In genomic region chr9:32136700-32137339, GRCh38 we compare ENCODE assay signal across 1 cellular context.
A peak's percentile ranks its signal among the peaks of the same experiment; 100 is the strongest.
TF ChIP-seq lines count a peak whose summit lies in the region.

No MANE protein-coding gene starts in this region.

TF ChIP-seq in HepG2, 621 proteins besides CTCF, POLR2A, EP300 and RAD21 (continued from another document and continues in another):
- TF ChIP-seq, protein P1, sequence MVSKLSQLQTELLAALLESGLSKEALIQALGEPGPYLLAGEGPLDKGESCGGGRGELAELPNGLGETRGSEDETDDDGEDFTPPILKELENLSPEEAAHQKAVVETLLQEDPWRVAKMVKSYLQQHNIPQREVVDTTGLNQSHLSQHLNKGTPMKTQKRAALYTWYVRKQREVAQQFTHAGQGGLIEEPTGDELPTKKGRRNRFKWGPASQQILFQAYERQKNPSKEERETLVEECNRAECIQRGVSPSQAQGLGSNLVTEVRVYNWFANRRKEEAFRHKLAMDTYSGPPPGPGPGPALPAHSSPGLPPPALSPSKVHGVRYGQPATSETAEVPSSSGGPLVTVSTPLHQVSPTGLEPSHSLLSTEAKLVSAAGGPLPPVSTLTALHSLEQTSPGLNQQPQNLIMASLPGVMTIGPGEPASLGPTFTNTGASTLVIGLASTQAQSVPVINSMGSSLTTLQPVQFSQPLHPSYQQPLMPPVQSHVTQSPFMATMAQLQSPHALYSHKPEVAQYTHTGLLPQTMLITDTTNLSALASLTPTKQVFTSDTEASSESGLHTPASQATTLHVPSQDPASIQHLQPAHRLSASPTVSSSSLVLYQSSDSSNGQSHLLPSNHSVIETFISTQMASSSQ (IDR thresholded peaks at IDR 0.05; ENCODE audit: low read depth) = peak; percentile 60; the same call in 1 of the 2 replicates
- TF ChIP-seq, protein P1 (CRISPR knock-in tag; IDR thresholded peaks at IDR 0.05; ENCODE audit: borderline replicate concordance) = peak; percentile 72; the same call in 1 of the 2 replicates
- TF ChIP-seq GATAD1 (CRISPR knock-in tag; IDR thresholded peaks at IDR 0.05) = 0 out of 2 replicates have a peak, but pooled peaks have one; percentile 20
- TF ChIP-seq SOX5 (CRISPR knock-in tag; IDR thresholded peaks at IDR 0.05; ENCODE audit: borderline replicate concordance) = peak; percentile 85
- TF ChIP-seq HIC2 (CRISPR knock-in tag; IDR thresholded peaks at IDR 0.05; ENCODE audit: low read depth) = peak; percentile 93
- TF ChIP-seq ZNF510 (CRISPR knock-in tag; IDR thresholded peaks at IDR 0.05; ENCODE audit: low read depth) = no peak
- TF ChIP-seq ZNF136 (CRISPR knock-in tag; IDR thresholded peaks at IDR 0.05; ENCODE audit: low read depth) = no peak
- no peak for TF ChIP-seq PRPF4 (IDR thresholded peaks at IDR 0.05; ENCODE audit: low read depth, low read length, poor library complexity, severe bottlenecking)
- TF ChIP-seq ZNF605 (CRISPR knock-in tag; IDR thresholded peaks at IDR 0.05) = no peak
- no peak for TF ChIP-seq KLF9 (CRISPR knock-in tag; IDR thresholded peaks at IDR 0.05; ENCODE audit: low read depth)
- peak; percentile 40 for TF ChIP-seq ZNF781 (CRISPR knock-in tag; IDR thresholded peaks at IDR 0.05; ENCODE audit: borderline replicate concordance, not compliant biosample characterization)
- TF ChIP-seq ZNF274 (CRISPR knock-in tag; IDR thresholded peaks at IDR 0.05) = no peak
- TF ChIP-seq ZNF329 (CRISPR knock-in tag; IDR thresholded peaks at IDR 0.05; ENCODE audit: low read depth) = no peak
- TF ChIP-seq, protein P2, sequence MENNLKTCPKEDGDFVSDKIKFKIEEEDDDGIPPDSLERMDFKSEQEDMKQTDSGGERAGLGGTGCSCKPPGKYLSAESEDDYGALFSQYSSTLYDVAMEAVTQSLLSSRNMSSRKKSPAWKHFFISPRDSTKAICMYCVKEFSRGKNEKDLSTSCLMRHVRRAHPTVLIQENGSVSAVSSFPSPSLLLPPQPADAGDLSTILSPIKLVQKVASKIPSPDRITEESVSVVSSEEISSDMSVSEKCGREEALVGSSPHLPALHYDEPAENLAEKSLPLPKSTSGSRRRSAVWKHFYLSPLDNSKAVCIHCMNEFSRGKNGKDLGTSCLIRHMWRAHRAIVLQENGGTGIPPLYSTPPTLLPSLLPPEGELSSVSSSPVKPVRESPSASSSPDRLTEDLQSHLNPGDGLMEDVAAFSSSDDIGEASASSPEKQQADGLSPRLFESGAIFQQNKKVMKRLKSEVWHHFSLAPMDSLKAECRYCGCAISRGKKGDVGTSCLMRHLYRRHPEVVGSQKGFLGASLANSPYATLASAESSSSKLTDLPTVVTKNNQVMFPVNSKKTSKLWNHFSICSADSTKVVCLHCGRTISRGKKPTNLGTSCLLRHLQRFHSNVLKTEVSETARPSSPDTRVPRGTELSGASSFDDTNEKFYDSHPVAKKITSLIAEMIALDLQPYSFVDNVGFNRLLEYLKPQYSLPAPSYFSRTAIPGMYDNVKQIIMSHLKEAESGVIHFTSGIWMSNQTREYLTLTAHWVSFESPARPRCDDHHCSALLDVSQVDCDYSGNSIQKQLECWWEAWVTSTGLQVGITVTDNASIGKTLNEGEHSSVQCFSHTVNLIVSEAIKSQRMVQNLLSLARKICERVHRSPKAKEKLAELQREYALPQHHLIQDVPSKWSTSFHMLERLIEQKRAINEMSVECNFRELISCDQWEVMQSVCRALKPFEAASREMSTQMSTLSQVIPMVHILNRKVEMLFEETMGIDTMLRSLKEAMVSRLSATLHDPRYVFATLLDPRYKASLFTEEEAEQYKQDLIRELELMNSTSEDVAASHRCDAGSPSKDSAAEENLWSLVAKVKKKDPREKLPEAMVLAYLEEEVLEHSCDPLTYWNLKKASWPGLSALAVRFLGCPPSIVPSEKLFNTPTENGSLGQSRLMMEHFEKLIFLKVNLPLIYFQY (CRISPR knock-in tag; IDR thresholded peaks at IDR 0.05; ENCODE audit: borderline replicate concordance) = no peak
- TF ChIP-seq ESRRA (CRISPR knock-in tag; IDR thresholded peaks at IDR 0.05; ENCODE audit: low read depth) = peak; percentile 77; the same call in 1 of the 2 replicates
- no peak for TF ChIP-seq FOXK2 (IDR thresholded peaks at IDR 0.05)
- peak; percentile 75 for TF ChIP-seq XRCC5 (optimal IDR thresholded peaks at IDR 0.05; ENCODE audit: low read length)
- peak; percentile 97 for TF ChIP-seq ZNF609 (CRISPR knock-in tag; IDR thresholded peaks at IDR 0.05; ENCODE audit: borderline replicate concordance)
- no peak for TF ChIP-seq ZSCAN22 (CRISPR knock-in tag; IDR thresholded peaks at IDR 0.05)
- no peak for TF ChIP-seq ZNF484 (CRISPR knock-in tag; IDR thresholded peaks at IDR 0.05; ENCODE audit: borderline replicate concordance, low read depth)
- TF ChIP-seq, protein P3, sequence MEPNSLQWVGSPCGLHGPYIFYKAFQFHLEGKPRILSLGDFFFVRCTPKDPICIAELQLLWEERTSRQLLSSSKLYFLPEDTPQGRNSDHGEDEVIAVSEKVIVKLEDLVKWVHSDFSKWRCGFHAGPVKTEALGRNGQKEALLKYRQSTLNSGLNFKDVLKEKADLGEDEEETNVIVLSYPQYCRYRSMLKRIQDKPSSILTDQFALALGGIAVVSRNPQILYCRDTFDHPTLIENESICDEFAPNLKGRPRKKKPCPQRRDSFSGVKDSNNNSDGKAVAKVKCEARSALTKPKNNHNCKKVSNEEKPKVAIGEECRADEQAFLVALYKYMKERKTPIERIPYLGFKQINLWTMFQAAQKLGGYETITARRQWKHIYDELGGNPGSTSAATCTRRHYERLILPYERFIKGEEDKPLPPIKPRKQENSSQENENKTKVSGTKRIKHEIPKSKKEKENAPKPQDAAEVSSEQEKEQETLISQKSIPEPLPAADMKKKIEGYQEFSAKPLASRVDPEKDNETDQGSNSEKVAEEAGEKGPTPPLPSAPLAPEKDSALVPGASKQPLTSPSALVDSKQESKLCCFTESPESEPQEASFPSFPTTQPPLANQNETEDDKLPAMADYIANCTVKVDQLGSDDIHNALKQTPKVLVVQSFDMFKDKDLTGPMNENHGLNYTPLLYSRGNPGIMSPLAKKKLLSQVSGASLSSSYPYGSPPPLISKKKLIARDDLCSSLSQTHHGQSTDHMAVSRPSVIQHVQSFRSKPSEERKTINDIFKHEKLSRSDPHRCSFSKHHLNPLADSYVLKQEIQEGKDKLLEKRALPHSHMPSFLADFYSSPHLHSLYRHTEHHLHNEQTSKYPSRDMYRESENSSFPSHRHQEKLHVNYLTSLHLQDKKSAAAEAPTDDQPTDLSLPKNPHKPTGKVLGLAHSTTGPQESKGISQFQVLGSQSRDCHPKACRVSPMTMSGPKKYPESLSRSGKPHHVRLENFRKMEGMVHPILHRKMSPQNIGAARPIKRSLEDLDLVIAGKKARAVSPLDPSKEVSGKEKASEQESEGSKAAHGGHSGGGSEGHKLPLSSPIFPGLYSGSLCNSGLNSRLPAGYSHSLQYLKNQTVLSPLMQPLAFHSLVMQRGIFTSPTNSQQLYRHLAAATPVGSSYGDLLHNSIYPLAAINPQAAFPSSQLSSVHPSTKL (CRISPR knock-in tag; IDR thresholded peaks at IDR 0.05) = peak; percentile 98
- no peak for TF ChIP-seq ZNF460 (CRISPR knock-in tag; IDR thresholded peaks at IDR 0.05; ENCODE audit: borderline replicate concordance)
- no peak for TF ChIP-seq ZSCAN20 (CRISPR knock-in tag; IDR thresholded peaks at IDR 0.05; ENCODE audit: borderline replicate concordance)
- no peak for TF ChIP-seq TOE1 (CRISPR knock-in tag; IDR thresholded peaks at IDR 0.05)
- TF ChIP-seq ZNF841 (CRISPR knock-in tag; IDR thresholded peaks at IDR 0.05; ENCODE audit: borderline replicate concordance) = no peak
- no peak for TF ChIP-seq ZNF296 (CRISPR knock-in tag; conservative IDR thresholded peaks at IDR 0.05)
- TF ChIP-seq STAT6 (CRISPR knock-in tag; IDR thresholded peaks at IDR 0.05; ENCODE audit: borderline replicate concordance) = no peak
- TF ChIP-seq RBAK (CRISPR knock-in tag; IDR thresholded peaks at IDR 0.05) = no peak
- no peak for TF ChIP-seq ZFP36L1 (CRISPR knock-in tag; IDR thresholded peaks at IDR 0.05)
- TF ChIP-seq TFDP1 (CRISPR knock-in tag; IDR thresholded peaks at IDR 0.05; ENCODE audit: borderline replicate concordance) = no peak
- no peak for TF ChIP-seq ZNF780A (CRISPR knock-in tag; IDR thresholded peaks at IDR 0.05)
- no peak for TF ChIP-seq ZFYVE20 (CRISPR knock-in tag; IDR thresholded peaks at IDR 0.05; ENCODE audit: borderline replicate concordance, low read depth)
- TF ChIP-seq PRMT3 (CRISPR knock-in tag; IDR thresholded peaks at IDR 0.05; ENCODE audit: borderline replicate concordance, low read depth) = no peak
- TF ChIP-seq BHLHE40 (IDR thresholded peaks at IDR 0.05; ENCODE audit: low read length) = peak; percentile 62
- no peak for TF ChIP-seq DR1 (CRISPR knock-in tag; IDR thresholded peaks at IDR 0.05)
- TF ChIP-seq ZNF777 (CRISPR knock-in tag; IDR thresholded peaks at IDR 0.05) = no peak
- no peak for TF ChIP-seq ARID2 (CRISPR knock-in tag; IDR thresholded peaks at IDR 0.05; ENCODE audit: borderline replicate concordance)
